In genomic region chr5:142063878-142064331, GRCh38 we compare ENCODE assay signal across 8 cellular contexts. TPM values are rescaled to one million over a fixed set of nuclear protein-coding genes. Genes with fewer than 3 reads are reported as not detected.
A peak's percentile ranks its signal among the peaks of the same experiment; 100 is the strongest.
DNase-seq lines count a peak whose midpoint lies in the region; ATAC-seq and TF ChIP-seq lines count a peak whose summit lies in the region.

No MANE protein-coding gene starts in this region.

- intact Hi-C loops in left cardiac atrium (cut with DNase I) (no loop called here), posterior vena cava (cut with DNase I) (loop anchor here in 1 of 2 donors (5.0 kb wide), 1 partner anchor 37 kb away; no protein-coding TSS in a partner anchor)

- DNase-seq in NCI-H748 (lab: John Stamatoyannopoulos, UW; ENCODE audit: unreplicated experiment) (peak; percentile 60), left cardiac atrium (peak; percentile 88), posterior vena cava (ENCODE audit: low spot score) (peak; percentile 94), GM13976 (ENCODE audit: low spot score) (no peak)

- H3K27ac Mint-ChIP-seq in activated naive CD8-positive, alpha-beta T cell = peak overlapping the region; percentile 81

- no peaks in the 10 kb centered on the region for H3K27me3 Mint-ChIP-seq in activated naive CD8-positive, alpha-beta T cell

- no peaks in the 10 kb centered on the region for H3K36me3 Mint-ChIP-seq in activated naive CD8-positive, alpha-beta T cell

- H3K9me3 Mint-ChIP-seq in activated naive CD8-positive, alpha-beta T cell (ENCODE audit: low read depth) = no peaks in the 10 kb centered on the region

- H3K4me3 Mint-ChIP-seq in activated naive CD8-positive, alpha-beta T cell = peak overlapping the region; percentile 66

- TF ChIP-seq CTCF in GM13976 (IDR thresholded peaks at IDR 0.05; ENCODE audit: borderline replicate concordance, control extremely low read depth, extremely low read depth, insufficient read depth, missing control alignments) = no peak

- ATAC-seq in GM18498 (IDR thresholded peaks at IDR 0.05; ENCODE audit: unreplicated experiment) (peak; percentile 57), left cardiac atrium (peak; percentile 86 to 89), GM21619 (IDR thresholded peaks at IDR 0.05; ENCODE audit: unreplicated experiment) (no peak), GM18873 (IDR thresholded peaks at IDR 0.05; ENCODE audit: low FRiP score, unreplicated experiment) (no peak)

- peaks cover 12% of the 10 kb centered on the region for H3K4me1 Mint-ChIP-seq in activated naive CD8-positive, alpha-beta T cell (ENCODE audit: low read depth)

- in situ Hi-C loops in GM13976 (cut with MboI; ENCODE audit: low sequenced_read_pairs, unreplicated experiment) = no loop called here

RNA-seq across cellular contexts. Expression of gene NDFIP1, which starts 44.7 kb away (rescaled TPM):
- total RNA-seq in left cardiac atrium = 10 to 100 TPM; 54.9 to 63.6 TPM
- 10 to 100 TPM; 78.5 to 81.0 TPM for total RNA-seq in posterior vena cava

RNA-seq across cellular contexts. Expression of gene GNPDA1, which starts 51.1 kb away (rescaled TPM):
- total RNA-seq in left cardiac atrium (10 to 100 TPM; 17.3 to 25.7 TPM), posterior vena cava (10 to 100 TPM; 21.8 to 35.5 TPM)

Comparison
In these comparisons a context has a peak if more than half of its experiments do, and no peak if none do; other contexts are left out.
1. ATAC-seq: peak in GM18498 (single experiment) and left cardiac atrium (2 of 2); none in GM21619 (single experiment) and GM18873 (single experiment).